ENCODE assay signal across 34 cellular contexts in the genomic region with DNA sequence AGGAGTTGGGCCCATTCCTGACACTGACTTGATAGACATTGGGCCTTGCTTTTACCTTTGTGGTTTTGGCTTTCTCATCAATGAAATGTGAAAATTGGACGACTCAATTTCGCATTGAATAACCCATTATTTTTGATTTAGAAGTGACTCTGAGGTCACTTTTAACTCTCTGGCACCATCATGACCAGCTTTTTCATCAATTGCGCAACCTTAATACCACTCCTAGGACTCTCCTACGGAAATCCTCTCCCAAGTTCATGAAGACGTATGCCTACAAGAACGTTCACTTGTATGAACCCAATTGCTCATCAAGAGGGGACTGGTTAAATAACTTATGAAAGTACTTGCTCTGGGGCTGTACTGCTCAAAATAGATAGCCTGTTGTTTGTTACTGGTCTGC.
"Had no signal": no experiment of that assay in that cellular context is flagged by ENCODE, and none has a peak within 500 bp of the region (broad histone marks: within the 10 kb centered on the region; RNA-seq: fewer than 3 reads in every experiment).

No MANE protein-coding gene starts in this region.

- H3K9me3 ChIP-seq: adrenal gland, body of pancreas, breast epithelium had no signal

- H3K4me3 Mint-ChIP-seq: activated B cell treated with CpG ODN at 0.5 μM for 24 hours; activated CD4-positive, alpha-beta memory T cell treated with anti-CD3 and anti-CD28 coated beads, Interleukin-2, amount 10 ng/mL, durations not matched to agents 7 days and 5 days; activated CD4-positive, alpha-beta T cell treated with anti-CD3 and anti-CD28 coated beads, Interleukin-2, amount 10 ng/mL, durations not matched to agents 24 days and 14 days; activated CD8-positive, alpha-beta memory T cell treated with anti-CD3 and anti-CD28 coated beads, Interleukin-2, amount 10 ng/mL, durations not matched to agents 7 days and 5 days; activated CD8-positive, alpha-beta T cell treated with anti-CD3 and anti-CD28 coated beads, Interleukin-2, amount 10 ng/mL, durations not matched to agents 7 days and 5 days; activated naive CD4-positive, alpha-beta T cell treated with anti-CD3 and anti-CD28 coated beads for 36 hours; activated naive CD8-positive, alpha-beta T cell treated with anti-CD3 and anti-CD28 coated beads for 36 hours; activated T-cell treated with anti-CD3 and anti-CD28 coated beads, Interleukin-2, amount 50 U/mL, for 24 hours; T-helper 1 cell treated with Interleukin-12 subunit alpha and Interleukin-12 subunit beta and Interleukin-4 antibody, amounts not matched to agents 30 μg/mL and 1 μg/mL, for 36 hours; T-helper 2 cell treated with Interferon-gamma antibody and Interleukin-4, amounts not matched to agents 5 μg/mL and 100 μg/mL, for 36 hours had no signal

- DNase-seq: activated B cell treated with CpG ODN at 0.5 μM for 24 hours; activated CD4-positive, alpha-beta memory T cell treated with anti-CD3 and anti-CD28 coated beads, Interleukin-2, amount 10 ng/mL, durations not matched to agents 7 days and 5 days; activated CD4-positive, alpha-beta T cell treated with anti-CD3 and anti-CD28 coated beads for 4 hours; activated CD4-positive, alpha-beta T cell treated with anti-CD3 and anti-CD28 coated beads, Interleukin-2, amount 10 ng/mL, durations not matched to agents 24 days and 14 days; activated CD4-positive, alpha-beta T cell treated with anti-CD3 and anti-CD28 coated beads, Interleukin-2, amount 50 U/mL, for 48 hours; activated CD4-positive, CD25-positive, alpha-beta regulatory T cell treated with anti-CD3 and anti-CD28 coated beads, Interleukin-2, amount 50 U/mL, for 72 hours; activated CD8-positive, alpha-beta memory T cell treated with anti-CD3 and anti-CD28 coated beads for 24 hours; activated CD8-positive, alpha-beta memory T cell treated with anti-CD3 and anti-CD28 coated beads, Interleukin-2, amount 10 ng/mL, durations not matched to agents 7 days and 5 days; activated CD8-positive, alpha-beta memory T cell treated with anti-CD3 and anti-CD28 coated beads, Interleukin-2, amount 50 U/mL, for 48 hours; activated CD8-positive, alpha-beta T cell treated with anti-CD3 and anti-CD28 coated beads, Interleukin-2, amount 10 ng/mL, durations not matched to agents 7 days and 5 days; activated effector memory CD4-positive, alpha-beta T cell treated with anti-CD3 and anti-CD28 coated beads, Interleukin-2, amount 50 U/mL, for 16 hours; activated gamma-delta T cell treated with Interleukin-2 at 50 U/mL for 16 hours; activated naive CD4-positive, alpha-beta T cell; activated naive CD4-positive, alpha-beta T cell treated with anti-CD3 and anti-CD28 coated beads for 36 hours; activated naive CD4-positive, alpha-beta T cell treated with anti-CD3 and anti-CD28 coated beads, Interleukin-2, amount 50 U/mL, for 16 hours; activated naive CD8-positive, alpha-beta T cell treated with anti-CD3 and anti-CD28 coated beads for 36 hours; activated T-cell treated with anti-CD3 and anti-CD28 coated beads, Interleukin-2, amount 50 U/mL, for 24 hours; activated T-cell treated with anti-CD3 and anti-CD28 coated beads, Interleukin-2, amount 50 U/mL, for 48 hours; adrenal gland; amniotic stem cell; aorta; body of pancreas; brain microvascular endothelial cell; central memory CD4-positive, alpha-beta T cell; T-helper 1 cell; T-helper 2 cell; T-helper 9 cell had no signal

- H3K27ac ChIP-seq: adrenal gland, body of pancreas, brain microvascular endothelial cell, breast epithelium, VCaP had no signal

- H3K36me3 Mint-ChIP-seq: activated CD8-positive, alpha-beta memory T cell treated with anti-CD3 and anti-CD28 coated beads, Interleukin-2, amount 10 ng/mL, durations not matched to agents 7 days and 5 days; activated naive CD4-positive, alpha-beta T cell treated with anti-CD3 and anti-CD28 coated beads, Interleukin-2, amount 50 U/mL, for 72 hours; activated naive CD8-positive, alpha-beta T cell treated with anti-CD3 and anti-CD28 coated beads for 36 hours had no signal

- H3K27me3 Mint-ChIP-seq: activated naive CD8-positive, alpha-beta T cell treated with anti-CD3 and anti-CD28 coated beads for 36 hours had no signal

- H3K4me1 Mint-ChIP-seq: activated B cell treated with CpG ODN at 0.5 μM for 24 hours; activated CD4-positive, alpha-beta memory T cell treated with anti-CD3 and anti-CD28 coated beads, Interleukin-2, amount 10 ng/mL, durations not matched to agents 7 days and 5 days; activated CD4-positive, alpha-beta T cell treated with anti-CD3 and anti-CD28 coated beads, Interleukin-2, amount 10 ng/mL, durations not matched to agents 24 days and 14 days; activated CD8-positive, alpha-beta memory T cell treated with anti-CD3 and anti-CD28 coated beads, Interleukin-2, amount 10 ng/mL, durations not matched to agents 7 days and 5 days; activated naive CD8-positive, alpha-beta T cell treated with anti-CD3 and anti-CD28 coated beads for 36 hours had no signal

- FAIRE-seq: astrocyte, TTC549 had no signal

- H3K27ac Mint-ChIP-seq: activated B cell treated with CpG ODN at 0.5 μM for 24 hours; activated CD4-positive, alpha-beta memory T cell treated with anti-CD3 and anti-CD28 coated beads, Interleukin-2, amount 10 ng/mL, durations not matched to agents 7 days and 5 days; activated CD4-positive, alpha-beta T cell treated with anti-CD3 and anti-CD28 coated beads, Interleukin-2, amount 10 ng/mL, durations not matched to agents 24 days and 14 days; activated CD8-positive, alpha-beta memory T cell treated with anti-CD3 and anti-CD28 coated beads, Interleukin-2, amount 10 ng/mL, durations not matched to agents 7 days and 5 days; activated CD8-positive, alpha-beta T cell treated with anti-CD3 and anti-CD28 coated beads, Interleukin-2, amount 10 ng/mL, durations not matched to agents 7 days and 5 days; activated naive CD4-positive, alpha-beta T cell treated with anti-CD3 and anti-CD28 coated beads for 36 hours; activated naive CD8-positive, alpha-beta T cell treated with anti-CD3 and anti-CD28 coated beads for 36 hours; activated T-cell treated with anti-CD3 and anti-CD28 coated beads, Interleukin-2, amount 50 U/mL, for 24 hours; T-helper 1 cell treated with Interleukin-12 subunit alpha and Interleukin-12 subunit beta and Interleukin-4 antibody, amounts not matched to agents 30 μg/mL and 1 μg/mL, for 36 hours; T-helper 2 cell treated with Interferon-gamma antibody and Interleukin-4, amounts not matched to agents 5 μg/mL and 100 μg/mL, for 36 hours had no signal

- H3K4me3 ChIP-seq: adrenal gland, body of pancreas, breast epithelium had no signal

- H3K36me3 ChIP-seq: adrenal gland, brain microvascular endothelial cell, breast epithelium had no signal

- H3K9me3 Mint-ChIP-seq: activated B cell treated with CpG ODN at 0.5 μM for 24 hours; activated CD4-positive, alpha-beta memory T cell treated with anti-CD3 and anti-CD28 coated beads, Interleukin-2, amount 10 ng/mL, durations not matched to agents 7 days and 5 days; activated CD4-positive, alpha-beta T cell treated with anti-CD3 and anti-CD28 coated beads, Interleukin-2, amount 10 ng/mL, durations not matched to agents 24 days and 14 days; activated naive CD4-positive, alpha-beta T cell treated with anti-CD3 and anti-CD28 coated beads for 36 hours; activated naive CD4-positive, alpha-beta T cell treated with anti-CD3 and anti-CD28 coated beads, Interleukin-2, amount 50 U/mL, for 72 hours; activated naive CD8-positive, alpha-beta T cell treated with anti-CD3 and anti-CD28 coated beads for 36 hours; activated T-cell treated with anti-CD3 and anti-CD28 coated beads, Interleukin-2, amount 50 U/mL, for 24 hours; T-helper 1 cell treated with Interleukin-12 subunit alpha and Interleukin-12 subunit beta and Interleukin-4 antibody, amounts not matched to agents 30 μg/mL and 1 μg/mL, for 36 hours; T-helper 2 cell treated with Interferon-gamma antibody and Interleukin-4, amounts not matched to agents 5 μg/mL and 100 μg/mL, for 36 hours had no signal

- ATAC-seq: activated CD8-positive, alpha-beta memory T cell treated with anti-CD3 and anti-CD28 coated beads, Interleukin-2, amount 10 ng/mL, durations not matched to agents 7 days and 5 days; activated CD8-positive, alpha-beta T cell treated with anti-CD3 and anti-CD28 coated beads, Interleukin-2, amount 10 ng/mL, durations not matched to agents 7 days and 5 days; activated naive CD4-positive, alpha-beta T cell treated with anti-CD3 and anti-CD28 coated beads, Interleukin-2, amount 50 U/mL, for 72 hours; body of pancreas had no signal

- H3K4me1 ChIP-seq: adrenal gland, body of pancreas, breast epithelium had no signal

- H3K27me3 ChIP-seq: adrenal gland, body of pancreas, brain microvascular endothelial cell, breast epithelium had no signal
